Comparison of ENCODE assay signal across 8 cellular contexts in genomic region chr15:90826206-90826885, GRCh38. TPM values are rescaled to one million over a fixed set of nuclear protein-coding genes. Genes with fewer than 3 reads are reported as not detected.
DNase-seq lines count a peak whose midpoint lies in the region; ATAC-seq, FAIRE-seq and TF ChIP-seq lines count a peak whose summit lies in the region.
"Not testable (repeated sequence)": the region's sequence is repeated elsewhere in the genome, so short reads cannot be mapped to it uniquely, and the experiment has no call there.

No MANE protein-coding gene starts in this region.

- in situ Hi-C loops in HepG2 (cut with HindIII; ENCODE audit: extremely low pct_ligation_motif_present, low pct_unique_long_range_greater_than_20kb), result not testable (repeated sequence)

- BruUV-seq in HepG2 (replicated peaks; lab: Mats Ljungman, UMichigan), result not testable (repeated sequence)

- not testable (repeated sequence) for H3K27me3 Mint-ChIP-seq in IgD-negative memory B cell; WTC11 (ENCODE audit: low read depth); activated CD4-positive, alpha-beta memory T cell treated with anti-CD3 and anti-CD28 coated beads, Interleukin-2, amount 10 ng/mL, durations not matched to agents 7 days and 5 days; activated T-cell treated with anti-CD3 and anti-CD28 coated beads, Interleukin-2, amount 50 U/mL, for 72 hours (ENCODE audit: low read depth); activated naive CD4-positive, alpha-beta T cell treated with anti-CD3 and anti-CD28 coated beads for 36 hours (ENCODE audit: low read depth)

- not testable (repeated sequence) for H3K36me3 Mint-ChIP-seq in IgD-negative memory B cell, WTC11
- H3K36me3 Mint-ChIP-seq in activated CD4-positive, alpha-beta memory T cell treated with anti-CD3 and anti-CD28 coated beads, Interleukin-2, amount 10 ng/mL, durations not matched to agents 7 days and 5 days (ENCODE audit: low read depth), result peaks cover 43% of the 10 kb centered on the region
- H3K36me3 Mint-ChIP-seq in activated T-cell treated with anti-CD3 and anti-CD28 coated beads, Interleukin-2, amount 50 U/mL, for 72 hours (ENCODE audit: insufficient read depth in 2 of 2), result peaks cover 14 to 22% of the 10 kb centered on the region in 2 donors
- peaks cover 19% of the 10 kb centered on the region for H3K36me3 Mint-ChIP-seq in activated naive CD4-positive, alpha-beta T cell treated with anti-CD3 and anti-CD28 coated beads for 36 hours (ENCODE audit: low read depth)
- peaks cover 24% of the 10 kb centered on the region for H3K36me3 Mint-ChIP-seq in stimulated activated effector memory CD8-positive, alpha-beta T cell treated with anti-CD3 and anti-CD28 coated beads, Interleukin-12 subunit alpha, Interleukin-12 subunit beta, amount 100 ng/mL, for 72 hours

- H3K27me3 ChIP-seq in HepG2 (ENCODE audit: control insufficient read depth in 1 of 2, insufficient read depth in 2 of 2, low read length in 2 of 2), result peaks cover 2 to 17% of the 10 kb centered on the region in 2 experiments; a peak in 2 of 5 replicates
- not testable (repeated sequence) for H3K27me3 ChIP-seq in aorta (ENCODE audit: control insufficient read depth in 1 of 2, insufficient read depth in 2 of 2, low read length in 1 of 2)

- not testable (repeated sequence) for ATAC-seq in WTC11; activated T-cell treated with anti-CD3 and anti-CD28 coated beads, Interleukin-2, amount 50 U/mL, for 72 hours (replicated peaks in 1 of 2); stimulated activated effector memory CD8-positive, alpha-beta T cell treated with anti-CD3 and anti-CD28 coated beads, Interleukin-12 subunit alpha, Interleukin-12 subunit beta, amount 100 ng/mL, for 72 hours; aorta (ENCODE audit: low FRiP score)
- ATAC-seq in HepG2, result peak; percentile 46

- not testable (repeated sequence) for TF ChIP-seq POLR2A in HepG2 (IDR thresholded peaks at IDR 0.05; ENCODE audit: insufficient read depth in 1 of 2, low read depth in 2 of 2, low read length in 2 of 2)

- H3K36me3 ChIP-seq in HepG2 (replicated peaks in 1 of 2; ENCODE audit: control insufficient read depth in 1 of 2, insufficient read depth in 2 of 2, low read length in 2 of 2); aorta (ENCODE audit: control insufficient read depth in 1 of 2, insufficient read depth in 2 of 2, low read length in 1 of 2): not testable (repeated sequence)

- H3K4me2 ChIP-seq in HepG2 (ENCODE audit: low read depth, low read length), result not testable (repeated sequence)

- TF ChIP-seq CTCF in WTC11 (IDR thresholded peaks at IDR 0.05); HepG2 (CRISPR knock-in tag; IDR thresholded peaks at IDR 0.05): not testable (repeated sequence)

- 65% methylated on average over 24 of the region's 26 CpGs for WGBS in HepG2 (ENCODE audit: low lambda C conversion rate)
- WGBS in aorta, 2 donors, result 89 to 93% methylated on average over 26 of the region's 26 CpGs

- POLR2A ChIA-PET in WTC11 (lab: Charles Lee); HepG2 (lab: Yijun Ruan, JAX): not testable (repeated sequence)
- POLR2A ChIA-PET in activated CD4-positive, alpha-beta memory T cell treated with anti-CD3 and anti-CD28 coated beads, Interleukin-2, amount 10 ng/mL, durations not matched to agents 7 days and 5 days (lab: Charles Lee), result interaction anchor here (1.1 to 6.3 kb wide), 7 partner anchors 11 to 77 kb away, joined by 3 to 143 read pairs (median 6); partner anchors contain the start of gene MAN2A2

- DNase-seq in WTC11 (ENCODE audit: low spot score); activated CD4-positive, alpha-beta memory T cell treated with anti-CD3 and anti-CD28 coated beads, Interleukin-2, amount 10 ng/mL, durations not matched to agents 7 days and 5 days; activated T-cell treated with anti-CD3 and anti-CD28 coated beads, Interleukin-2, amount 50 U/mL, for 72 hours; activated naive CD4-positive, alpha-beta T cell treated with anti-CD3 and anti-CD28 coated beads for 36 hours; HepG2 (ENCODE audit: low spot score); stimulated activated effector memory CD8-positive, alpha-beta T cell treated with anti-CD3 and anti-CD28 coated beads, Interleukin-12 subunit alpha, Interleukin-12 subunit beta, amount 100 ng/mL, for 72 hours (ENCODE audit: low spot score in 2 of 2): not testable (repeated sequence)
- DNase-seq in aorta, result peak; percentile 35 to 54

- H3K4me1 Mint-ChIP-seq in IgD-negative memory B cell (peaks cover 17 to 37% (median 26%) of the 10 kb centered on the region in 3 donors), WTC11 (peaks cover 13% of the 10 kb centered on the region; the same call in 1 of the 2 replicates)
- H3K4me1 Mint-ChIP-seq in activated CD4-positive, alpha-beta memory T cell treated with anti-CD3 and anti-CD28 coated beads, Interleukin-2, amount 10 ng/mL, durations not matched to agents 7 days and 5 days, result peaks cover 71% of the 10 kb centered on the region
- peaks cover 60% of the 10 kb centered on the region for H3K4me1 Mint-ChIP-seq in activated T-cell treated with anti-CD3 and anti-CD28 coated beads, Interleukin-2, amount 50 U/mL, for 72 hours (ENCODE audit: low read depth)
- H3K4me1 Mint-ChIP-seq in activated naive CD4-positive, alpha-beta T cell treated with anti-CD3 and anti-CD28 coated beads for 36 hours (ENCODE audit: low read depth), result peaks cover 30% of the 10 kb centered on the region
- H3K4me1 Mint-ChIP-seq in stimulated activated effector memory CD8-positive, alpha-beta T cell treated with anti-CD3 and anti-CD28 coated beads, Interleukin-12 subunit alpha, Interleukin-12 subunit beta, amount 100 ng/mL, for 72 hours, result peaks cover 32% of the 10 kb centered on the region

- not testable (repeated sequence) for H3K4me3 Mint-ChIP-seq in IgD-negative memory B cell; WTC11; activated CD4-positive, alpha-beta memory T cell treated with anti-CD3 and anti-CD28 coated beads, Interleukin-2, amount 10 ng/mL, durations not matched to agents 7 days and 5 days; activated naive CD4-positive, alpha-beta T cell treated with anti-CD3 and anti-CD28 coated beads for 36 hours
- peak overlapping the region; percentile 79 to 85 for H3K4me3 Mint-ChIP-seq in activated T-cell treated with anti-CD3 and anti-CD28 coated beads, Interleukin-2, amount 50 U/mL, for 72 hours
- H3K4me3 Mint-ChIP-seq in stimulated activated effector memory CD8-positive, alpha-beta T cell treated with anti-CD3 and anti-CD28 coated beads, Interleukin-12 subunit alpha, Interleukin-12 subunit beta, amount 100 ng/mL, for 72 hours, result peak overlapping the region; percentile 54

- H2AFZ ChIP-seq in HepG2 (ENCODE audit: low read length), result not testable (repeated sequence)

- CTCF ChIA-PET in WTC11 (lab: Charles Lee), result interaction anchor here (0.6 to 3.7 kb wide), 4 partner anchors 13 to 163 kb away, joined by 3 to 11 read pairs (median 3); partner anchors contain the start of gene HDDC3
- CTCF ChIA-PET in activated CD4-positive, alpha-beta memory T cell treated with anti-CD3 and anti-CD28 coated beads, Interleukin-2, amount 10 ng/mL, durations not matched to agents 7 days and 5 days (lab: Charles Lee), result interaction anchor here (1.5 kb wide), 2 partner anchors 8 to 59 kb away, joined by 3 to 6 read pairs; no protein-coding TSS in a partner anchor
- CTCF ChIA-PET in activated naive CD4-positive, alpha-beta T cell treated with anti-CD3 and anti-CD28 coated beads for 36 hours (lab: Charles Lee), result interaction anchor here (0.7 to 3.1 kb wide), 2 partner anchors 59 to 105 kb away, joined by 3 to 16 read pairs; partner anchors contain the start of gene FES
- CTCF ChIA-PET in HepG2 (lab: Yijun Ruan, JAX; ENCODE audit: low intra/inter-chr PET ratio, low total read pairs), result not testable (repeated sequence)

- not testable (repeated sequence) for H4K20me1 ChIP-seq in HepG2 (ENCODE audit: insufficient read depth, low read length)

- not testable (repeated sequence) for H3K79me2 ChIP-seq in HepG2 (ENCODE audit: insufficient read depth, low read length)

- not testable (repeated sequence) for H3K9ac ChIP-seq in HepG2 (ENCODE audit: insufficient read depth, low read depth, low read length)

- not testable (repeated sequence) for H3K27ac ChIP-seq in HepG2 (ENCODE audit: extremely low read length, insufficient read depth, low read length); aorta (ENCODE audit: low read depth in 1 of 2, low read length in 2 of 2)

- H3K4me3 ChIP-seq in HepG2 (replicated peaks in 1 of 3; ENCODE audit: insufficient read depth in 1 of 3, low read depth in 2 of 3, low read length in 3 of 3); aorta (ENCODE audit: low read length in 2 of 2): not testable (repeated sequence)

- H3K9me3 ChIP-seq in HepG2 (ENCODE audit: low read length); aorta (ENCODE audit: control insufficient read depth, low read length): not testable (repeated sequence)

- intact Hi-C loops in activated naive CD4-positive, alpha-beta T cell treated with anti-CD3 and anti-CD28 coated beads for 36 hours (cut with micrococcal nuclease); HepG2 (cut with micrococcal nuclease; ENCODE audit: unreplicated experiment); aorta (cut with DNase I): not testable (repeated sequence)

- H3K27ac Mint-ChIP-seq in IgD-negative memory B cell, result peak overlapping the region in 2 of 3 donors; percentile 60 to 68
- H3K27ac Mint-ChIP-seq in WTC11, result not testable (repeated sequence)
- H3K27ac Mint-ChIP-seq in activated CD4-positive, alpha-beta memory T cell treated with anti-CD3 and anti-CD28 coated beads, Interleukin-2, amount 10 ng/mL, durations not matched to agents 7 days and 5 days, result peak overlapping the region; percentile 64
- H3K27ac Mint-ChIP-seq in activated T-cell treated with anti-CD3 and anti-CD28 coated beads, Interleukin-2, amount 50 U/mL, for 72 hours, result peak overlapping the region; percentile 92
- H3K27ac Mint-ChIP-seq in activated naive CD4-positive, alpha-beta T cell treated with anti-CD3 and anti-CD28 coated beads for 36 hours, result peak overlapping the region; percentile 62
- peak overlapping the region; percentile 72 for H3K27ac Mint-ChIP-seq in stimulated activated effector memory CD8-positive, alpha-beta T cell treated with anti-CD3 and anti-CD28 coated beads, Interleukin-12 subunit alpha, Interleukin-12 subunit beta, amount 100 ng/mL, for 72 hours

- not testable (repeated sequence) for TF ChIP-seq RAD21 in HepG2 (CRISPR knock-in tag; IDR thresholded peaks at IDR 0.05)

- not testable (repeated sequence) for FAIRE-seq in HepG2 (lab: Jason Lieb, UNC)

- H3K4me1 ChIP-seq in HepG2 (ENCODE audit: insufficient read depth, low read length), result peaks cover 30% of the 10 kb centered on the region
- H3K4me1 ChIP-seq in aorta (ENCODE audit: control insufficient read depth in 1 of 2, insufficient read depth in 2 of 2, low read length in 2 of 2), result not testable (repeated sequence)

- H3K9me3 Mint-ChIP-seq in IgD-negative memory B cell; WTC11; activated CD4-positive, alpha-beta memory T cell treated with anti-CD3 and anti-CD28 coated beads, Interleukin-2, amount 10 ng/mL, durations not matched to agents 7 days and 5 days; activated T-cell treated with anti-CD3 and anti-CD28 coated beads, Interleukin-2, amount 50 U/mL, for 72 hours; activated naive CD4-positive, alpha-beta T cell treated with anti-CD3 and anti-CD28 coated beads for 36 hours; stimulated activated effector memory CD8-positive, alpha-beta T cell treated with anti-CD3 and anti-CD28 coated beads, Interleukin-12 subunit alpha, Interleukin-12 subunit beta, amount 100 ng/mL, for 72 hours: not testable (repeated sequence)

- not testable (repeated sequence) for TF ChIP-seq EP300 in HepG2 (IDR thresholded peaks at IDR 0.05; ENCODE audit: low read depth in 2 of 2, low read length in 2 of 2); HepG2 (CRISPR knock-in tag; IDR thresholded peaks at IDR 0.05; ENCODE audit: borderline replicate concordance)

RNA-seq across cellular contexts. Expression of gene FURIN, which starts 42.0 kb away (rescaled TPM):
- polyA plus RNA-seq in IgD-negative memory B cell, result 9.7 TPM
- total RNA-seq in WTC11 (2021), result 36.8 to 46.3 TPM (median 38.6 TPM) in 3 replicates
- total RNA-seq in activated CD4-positive, alpha-beta memory T cell treated with anti-CD3 and anti-CD28 coated beads, Interleukin-2, amount 10 ng/mL, durations not matched to agents 7 days and 5 days, result 100 to 1,000 TPM; 550 to 553 TPM
- 100 to 1,000 TPM; 604 to 721 TPM for total RNA-seq in activated T-cell treated with anti-CD3 and anti-CD28 coated beads, Interleukin-2, amount 50 U/mL, for 72 hours
- 100 to 1,000 TPM; 443 to 448 TPM for total RNA-seq in activated naive CD4-positive, alpha-beta T cell treated with anti-CD3 and anti-CD28 coated beads for 36 hours
- total RNA-seq in HepG2 (2016; rRNA removed; fragmentation: Illumina TruSeq; extraction: Trizol), result 13.9 and 17.4 TPM in 2 replicates
- total RNA-seq in HepG2 (2016; cell fraction: cytosol; rRNA removed; fragmentation: Illumina TruSeq; extraction: Trizol; ENCODE audit: low read depth), result 4.7 and 4.8 TPM in 2 replicates
- total RNA-seq in HepG2 (2016; cell fraction: insoluble cytoplasmic fraction; rRNA removed; fragmentation: Illumina TruSeq; extraction: Trizol), result 10.1 and 18.5 TPM in 2 replicates
- 20.5 and 21.4 TPM in 2 replicates for total RNA-seq in HepG2 (2016; cell fraction: membrane; rRNA removed; fragmentation: Illumina TruSeq; extraction: Trizol)
- total RNA-seq in HepG2 (2016; cell fraction: nucleus; rRNA removed; fragmentation: Illumina TruSeq; extraction: Trizol), result 17.5 and 19.5 TPM in 2 replicates
- polyA plus RNA-seq in HepG2 (2011; rRNA removed), result 15.2 and 17.3 TPM in 2 replicates
- polyA plus RNA-seq in HepG2 (2011; cell fraction: cytosol; rRNA removed), result 12.0 and 18.4 TPM in 2 replicates
- 17.2 and 23.0 TPM in 2 replicates for polyA plus RNA-seq in HepG2 (2011; cell fraction: nucleus; rRNA removed)
- 4.4 and 15.3 TPM in 2 replicates for polyA plus RNA-seq in HepG2 (2012)
- polyA plus RNA-seq in HepG2 (2016; cell fraction: cytosol; fragmentation: Illumina TruSeq; extraction: Trizol; ENCODE audit: low read depth), result 6.3 and 6.4 TPM in 2 replicates
- 14.6 and 21.4 TPM in 2 replicates for polyA plus RNA-seq in HepG2 (2016; cell fraction: insoluble cytoplasmic fraction; fragmentation: Illumina TruSeq; extraction: Trizol; ENCODE audit: low read depth)
- polyA plus RNA-seq in HepG2 (2016; cell fraction: membrane; fragmentation: Illumina TruSeq; extraction: Trizol; ENCODE audit: low read depth), result 19.0 and 20.4 TPM in 2 replicates
- polyA plus RNA-seq in HepG2 (2016; cell fraction: nucleus; fragmentation: Illumina TruSeq; extraction: Trizol; ENCODE audit: insufficient read depth, low read depth), result 32.9 and 35.2 TPM in 2 replicates
- polyA minus RNA-seq in HepG2 (2011; rRNA and poly(A)+ RNA removed; ENCODE audit: low replicate concordance), result 33.9 and 45.0 TPM in 2 replicates
- 15.8 and 17.1 TPM in 2 replicates for polyA minus RNA-seq in HepG2 (2011; cell fraction: cytosol; rRNA and poly(A)+ RNA removed)
- 6.1 and 8.6 TPM in 2 replicates for polyA minus RNA-seq in HepG2 (2011; cell fraction: nucleus; rRNA and poly(A)+ RNA removed)
- total RNA-seq in aorta, result 10 to 100 TPM; 62.3 to 65.8 TPM
- 10 to 100 TPM; 20.9 to 26.0 TPM for polyA plus RNA-seq in aorta

RNA-seq across cellular contexts. Expression of gene FES, which starts 58.0 kb away (rescaled TPM):
- 7.7 TPM for polyA plus RNA-seq in IgD-negative memory B cell
- 9.7 to 10.2 TPM (median 10.0 TPM) in 3 replicates for total RNA-seq in WTC11 (2021)
- 10 to 100 TPM; 31.2 to 32.4 TPM for total RNA-seq in activated CD4-positive, alpha-beta memory T cell treated with anti-CD3 and anti-CD28 coated beads, Interleukin-2, amount 10 ng/mL, durations not matched to agents 7 days and 5 days
- 10 to 100 TPM; 68.3 to 81.5 TPM for total RNA-seq in activated T-cell treated with anti-CD3 and anti-CD28 coated beads, Interleukin-2, amount 50 U/mL, for 72 hours
- total RNA-seq in activated naive CD4-positive, alpha-beta T cell treated with anti-CD3 and anti-CD28 coated beads for 36 hours, result 10 to 100 TPM; 22.6 to 24.2 TPM
- 8.5 and 9.5 TPM in 2 replicates for total RNA-seq in HepG2 (2016; rRNA removed; fragmentation: Illumina TruSeq; extraction: Trizol)
- total RNA-seq in HepG2 (2016; cell fraction: cytosol; rRNA removed; fragmentation: Illumina TruSeq; extraction: Trizol; ENCODE audit: low read depth), result 3.0 and 3.5 TPM in 2 replicates
- 9.6 TPM in 2 replicates for total RNA-seq in HepG2 (2016; cell fraction: insoluble cytoplasmic fraction; rRNA removed; fragmentation: Illumina TruSeq; extraction: Trizol)
- total RNA-seq in HepG2 (2016; cell fraction: membrane; rRNA removed; fragmentation: Illumina TruSeq; extraction: Trizol), result 3.8 and 4.7 TPM in 2 replicates
- total RNA-seq in HepG2 (2016; cell fraction: nucleus; rRNA removed; fragmentation: Illumina TruSeq; extraction: Trizol), result 5.2 and 5.4 TPM in 2 replicates
- 4.0 and 4.3 TPM in 2 replicates for polyA plus RNA-seq in HepG2 (2011; rRNA removed)
- 2.8 and 5.7 TPM in 2 replicates for polyA plus RNA-seq in HepG2 (2011; cell fraction: cytosol; rRNA removed)
- polyA plus RNA-seq in HepG2 (2011; cell fraction: nucleus; rRNA removed), result 13.7 and 22.6 TPM in 2 replicates
- 1.3 and 1.7 TPM in 2 replicates for polyA plus RNA-seq in HepG2 (2012)
- 3.0 TPM in 2 replicates for polyA plus RNA-seq in HepG2 (2016; cell fraction: cytosol; fragmentation: Illumina TruSeq; extraction: Trizol; ENCODE audit: low read depth)
- polyA plus RNA-seq in HepG2 (2016; cell fraction: insoluble cytoplasmic fraction; fragmentation: Illumina TruSeq; extraction: Trizol; ENCODE audit: low read depth), result 6.1 and 6.9 TPM in 2 replicates
- polyA plus RNA-seq in HepG2 (2016; cell fraction: membrane; fragmentation: Illumina TruSeq; extraction: Trizol; ENCODE audit: low read depth), result 2.4 TPM in 2 replicates
- polyA plus RNA-seq in HepG2 (2016; cell fraction: nucleus; fragmentation: Illumina TruSeq; extraction: Trizol; ENCODE audit: insufficient read depth, low read depth), result 8.5 and 10.3 TPM in 2 replicates
- 0.37 and 5.3 TPM in 2 replicates for polyA minus RNA-seq in HepG2 (2011; rRNA and poly(A)+ RNA removed; ENCODE audit: low replicate concordance)
- 1.7 and 1.8 TPM in 2 replicates for polyA minus RNA-seq in HepG2 (2011; cell fraction: cytosol; rRNA and poly(A)+ RNA removed)
- polyA minus RNA-seq in HepG2 (2011; cell fraction: nucleus; rRNA and poly(A)+ RNA removed), result 5.1 and 6.2 TPM in 2 replicates
- 10 to 100 TPM; 39.8 to 68.3 TPM for total RNA-seq in aorta
- 10 to 100 TPM; 11.6 to 26.4 TPM for polyA plus RNA-seq in aorta
